Comparison of ENCODE assay signal across 16 cellular contexts in genomic region chr2:158773121-158773520, GRCh38. TPM values are rescaled to one million over a fixed set of nuclear protein-coding genes. Genes with fewer than 3 reads are reported as not detected.
DNase-seq lines count a peak whose midpoint lies in the region; ATAC-seq and TF ChIP-seq lines count a peak whose summit lies in the region.
"Had no signal": no experiment of that assay in that cellular context is flagged by ENCODE, and none has a peak within 500 bp of the region (broad histone marks: within the 10 kb centered on the region; RNA-seq: fewer than 3 reads in every experiment).

No MANE protein-coding gene starts in this region.

- H3K79me2 ChIP-seq in osteoblast (ENCODE audit: insufficient read depth, low read length) = no peaks in the 10 kb centered on the region

- H3K9me3 Mint-ChIP-seq in naive thymus-derived CD4-positive, alpha-beta T cell = no peaks in the 10 kb centered on the region
- peaks cover 0 to 3% (median 2%) of the 10 kb centered on the region in 7 donors for H3K9me3 Mint-ChIP-seq in CD14-positive monocyte
- H3K9me3 Mint-ChIP-seq: activated CD4-positive, alpha-beta T cell treated with anti-CD3 and anti-CD28 coated beads, Interleukin-2, amount 10 ng/mL, durations not matched to agents 7 days and 5 days; activated T-cell treated with anti-CD3 and anti-CD28 coated beads, Interleukin-2, amount 50 U/mL, for 4 hours had no signal

- no peaks in the 10 kb centered on the region for H3K9me3 ChIP-seq in osteoblast (ENCODE audit: low read depth, low read length)
- no peaks in the 10 kb centered on the region for H3K9me3 ChIP-seq in naive thymus-derived CD4-positive, alpha-beta T cell (ENCODE audit: control insufficient read depth in 2 of 3, low read length in 3 of 3)
- H3K9me3 ChIP-seq: prostate gland had no signal

- intact Hi-C loops in naive thymus-derived CD4-positive, alpha-beta T cell (cut with micrococcal nuclease) = no loop called here
- intact Hi-C loops in CD14-positive monocyte (cut with micrococcal nuclease) = no loop called here

- peaks cover 12% of the 10 kb centered on the region for H3K4me1 ChIP-seq in osteoblast (ENCODE audit: insufficient read depth, low read length)
- H3K4me1 ChIP-seq in naive thymus-derived CD4-positive, alpha-beta T cell (ENCODE audit: control insufficient read depth in 2 of 2, insufficient read depth in 2 of 2, low read length in 2 of 2) = no peaks in the 10 kb centered on the region
- H3K4me1 ChIP-seq: prostate gland had no signal

- no peak overlapping the region for H3K27ac Mint-ChIP-seq in naive thymus-derived CD4-positive, alpha-beta T cell
- no peak overlapping the region for H3K27ac Mint-ChIP-seq in CD14-positive monocyte
- H3K27ac Mint-ChIP-seq: activated CD4-positive, alpha-beta T cell treated with anti-CD3 and anti-CD28 coated beads, Interleukin-2, amount 10 ng/mL, durations not matched to agents 7 days and 5 days had no signal

- H4K20me1 ChIP-seq in osteoblast (ENCODE audit: insufficient read depth, low read length) = no peaks in the 10 kb centered on the region

- CTCF ChIA-PET in naive thymus-derived CD4-positive, alpha-beta T cell (lab: Charles Lee) = no interaction called here

- no peak overlapping the region for H3K4me3 Mint-ChIP-seq in naive thymus-derived CD4-positive, alpha-beta T cell
- no peak overlapping the region for H3K4me3 Mint-ChIP-seq in CD14-positive monocyte
- H3K4me3 Mint-ChIP-seq: activated CD4-positive, alpha-beta T cell treated with anti-CD3 and anti-CD28 coated beads, Interleukin-2, amount 10 ng/mL, durations not matched to agents 7 days and 5 days; activated T-cell treated with anti-CD3 and anti-CD28 coated beads, Interleukin-2, amount 50 U/mL, for 4 hours had no signal

- H3K4me2 ChIP-seq in osteoblast (ENCODE audit: insufficient read depth, low read length) = peak overlapping the region; percentile 23

- H3K4me1 Mint-ChIP-seq in naive thymus-derived CD4-positive, alpha-beta T cell = no peaks in the 10 kb centered on the region
- H3K4me1 Mint-ChIP-seq in CD14-positive monocyte = no peaks in the 10 kb centered on the region
- H3K4me1 Mint-ChIP-seq: activated CD4-positive, alpha-beta T cell treated with anti-CD3 and anti-CD28 coated beads, Interleukin-2, amount 10 ng/mL, durations not matched to agents 7 days and 5 days had no signal

- no peaks in the 10 kb centered on the region for H3K36me3 ChIP-seq in osteoblast (ENCODE audit: insufficient read depth, low read length)
- no peaks in the 10 kb centered on the region for H3K36me3 ChIP-seq in naive thymus-derived CD4-positive, alpha-beta T cell (ENCODE audit: control insufficient read depth in 2 of 3, insufficient read depth in 3 of 3, low read length in 3 of 3)
- H3K36me3 ChIP-seq: prostate gland had no signal

- no peak overlapping the region for H3K27ac ChIP-seq in osteoblast (ENCODE audit: low read depth, low read length)
- H3K27ac ChIP-seq in naive thymus-derived CD4-positive, alpha-beta T cell (ENCODE audit: low read depth, low read length) = no peak overlapping the region
- H3K27ac ChIP-seq: epithelial cell of prostate, prostate gland had no signal

- no peak for ATAC-seq in naive thymus-derived CD4-positive, alpha-beta T cell
- ATAC-seq in GM18868 (IDR thresholded peaks at IDR 0.05; ENCODE audit: unreplicated experiment) = no peak
- ATAC-seq: activated T-cell treated with anti-CD3 and anti-CD28 coated beads, Interleukin-2, amount 50 U/mL, for 4 hours; left lobe of liver had no signal

- H3K36me3 Mint-ChIP-seq in naive thymus-derived CD4-positive, alpha-beta T cell = no peaks in the 10 kb centered on the region
- no peaks in the 10 kb centered on the region for H3K36me3 Mint-ChIP-seq in CD14-positive monocyte

- DNase-seq in AG20443 (ENCODE audit: low spot score) (peak; percentile 72), NCI-H226 (peak; percentile 21), choroid plexus epithelial cell (ENCODE audit: low read depth) (peak; percentile 7), osteoblast (ENCODE audit: insufficient read length, low spot score, missing footprints) (peak; percentile 80), CD14-positive monocyte (ENCODE audit: low spot score) (no peak)
- DNase-seq in naive thymus-derived CD4-positive, alpha-beta T cell = no peak
- no peak for DNase-seq in stimulated activated CD4-positive, alpha-beta T cell treated with anti-CD3 and anti-CD28 coated beads, Interleukin-4, amount 100 ng/mL, for 4 hours
- DNase-seq: activated CD4-positive, alpha-beta T cell treated with anti-CD3 and anti-CD28 coated beads, Interleukin-2, amount 10 ng/mL, durations not matched to agents 7 days and 5 days; activated T-cell treated with anti-CD3 and anti-CD28 coated beads, Interleukin-2, amount 50 U/mL, for 4 hours; Calu3; T-helper 9 cell had no signal

- H3K4me3 ChIP-seq in choroid plexus epithelial cell (ENCODE audit: low read depth, low read length) (no peak overlapping the region), osteoblast (ENCODE audit: insufficient read depth, low read length) (no peak overlapping the region)
- H3K4me3 ChIP-seq in naive thymus-derived CD4-positive, alpha-beta T cell (ENCODE audit: low read length) = no peak overlapping the region
- H3K4me3 ChIP-seq: coronary artery, prostate gland had no signal

- no peaks in the 10 kb centered on the region for H3K27me3 ChIP-seq in osteoblast (ENCODE audit: insufficient read depth, low read length)
- no peaks in the 10 kb centered on the region for H3K27me3 ChIP-seq in naive thymus-derived CD4-positive, alpha-beta T cell (ENCODE audit: control insufficient read depth in 2 of 2, insufficient read depth in 2 of 2, low read length in 2 of 2)

- H2AFZ ChIP-seq in osteoblast (ENCODE audit: low read length) = no peak overlapping the region

- peaks cover 0 to 9% (median 0%) of the 10 kb centered on the region in 5 donors for H3K27me3 Mint-ChIP-seq in naive thymus-derived CD4-positive, alpha-beta T cell
- H3K27me3 Mint-ChIP-seq in CD14-positive monocyte (ENCODE audit: low read depth in 3 of 3) = peaks cover 0 to 4% (median 3%) of the 10 kb centered on the region in 3 donors
- H3K27me3 Mint-ChIP-seq: activated CD4-positive, alpha-beta T cell treated with anti-CD3 and anti-CD28 coated beads, Interleukin-2, amount 10 ng/mL, durations not matched to agents 7 days and 5 days had no signal

- POLR2A ChIA-PET in naive thymus-derived CD4-positive, alpha-beta T cell (lab: Charles Lee) = no interaction called here

- TF ChIP-seq CTCF in choroid plexus epithelial cell (conservative IDR thresholded peaks at IDR 0.05; ENCODE audit: low read depth, low read length) (no peak), osteoblast (IDR thresholded peaks at IDR 0.05; ENCODE audit: extremely low read depth, low read depth, low read length) (no peak), CD14-positive monocyte (IDR thresholded peaks at IDR 0.05) (no peak)

RNA-seq across cellular contexts. Expression of gene DAPL1, which starts 22.0 kb away (rescaled TPM):
- total RNA-seq in osteoblast = 0.29 TPM in 1 of 2 replicates, not detected in the other
- not detected for total RNA-seq in naive thymus-derived CD4-positive, alpha-beta T cell
- not detected for polyA plus RNA-seq in naive thymus-derived CD4-positive, alpha-beta T cell
- polyA plus RNA-seq in CD14-positive monocyte = not detected
- total RNA-seq: activated CD4-positive, alpha-beta T cell treated with anti-CD3 and anti-CD28 coated beads, Interleukin-2, amount 10 ng/mL, durations not matched to agents 7 days and 5 days; activated T-cell treated with anti-CD3 and anti-CD28 coated beads, Interleukin-2, amount 50 U/mL, for 4 hours; Calu3; left lobe of liver had no signal

Comparison
In these comparisons a context has a peak if more than half of its experiments do, and no peak if none do; other contexts are left out.
1. DNase-seq: peak in AG20443 (single experiment), NCI-H226 (single experiment), choroid plexus epithelial cell (single experiment) and osteoblast (single experiment); none in naive thymus-derived CD4-positive, alpha-beta T cell (0 of 9), CD14-positive monocyte (single experiment) and stimulated activated CD4-positive, alpha-beta T cell treated with anti-CD3 and anti-CD28 coated beads, Interleukin-4, amount 100 ng/mL, for 4 hours (0 of 2).